In the genomic region with DNA sequence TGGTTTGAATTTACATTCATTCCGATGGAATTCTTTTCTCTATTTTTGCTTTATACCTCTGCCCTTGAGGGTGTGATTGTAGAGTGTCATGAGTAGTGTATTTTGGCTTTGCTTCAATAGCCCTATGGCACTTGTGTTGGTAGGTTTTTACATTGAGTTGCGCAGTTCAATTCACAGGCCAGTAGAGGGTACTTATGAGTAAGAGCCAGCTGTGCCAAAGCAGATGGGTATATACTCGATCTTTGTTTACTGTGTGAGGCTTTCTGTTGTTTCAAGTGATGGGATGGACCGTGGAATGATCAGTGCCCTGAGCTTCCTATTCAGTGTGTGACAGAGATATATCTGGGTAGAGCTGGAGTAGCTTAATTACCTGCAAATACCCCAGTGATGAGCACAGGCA, we compare ENCODE assay signal across 9 cellular contexts. TPM values are rescaled to one million over a fixed set of nuclear protein-coding genes. Genes with fewer than 3 reads are reported as not detected.
DNase-seq lines count a peak whose midpoint lies in the region; ATAC-seq, FAIRE-seq and TF ChIP-seq lines count a peak whose summit lies in the region.
"Had no signal": no experiment of that assay in that cellular context is flagged by ENCODE, and none has a peak within 500 bp of the region (broad histone marks: within the 10 kb centered on the region; RNA-seq: fewer than 3 reads in every experiment).

No MANE protein-coding gene starts in this region.

- H3K36me3 ChIP-seq in kidney (ENCODE audit: control insufficient read depth in 1 of 2, insufficient read depth in 2 of 2, low read length in 2 of 2) = no peaks in the 10 kb centered on the region
- H3K36me3 ChIP-seq: neutrophil had no signal

- H3K4me3 ChIP-seq in AG04449 (ENCODE audit: low read depth, low read length) (no peak overlapping the region), kidney (ENCODE audit: low read length in 2 of 2) (no peak overlapping the region)

- DNase-seq in AG04449 (ENCODE audit: low read depth, low spot score) = no peak
- DNase-seq in NCI-H774 (lab: John Stamatoyannopoulos, UW) = peak; percentile 56
- peak; percentile 43 to 47 for DNase-seq in erythroblast (lab: John Stamatoyannopoulos, UW)
- DNase-seq in NK-92 (lab: John Stamatoyannopoulos, UW; ENCODE audit: unreplicated experiment) = no peak
- no peak for DNase-seq in kidney
- no peak for DNase-seq in ecto neural progenitor cell (ENCODE audit: low spot score)

- no peaks in the 10 kb centered on the region for H3K9me3 ChIP-seq in kidney (ENCODE audit: control insufficient read depth in 1 of 2, low read length in 2 of 2)
- H3K9me3 ChIP-seq: neutrophil had no signal

- TF ChIP-seq CTCF in AG04449 (IDR thresholded peaks at IDR 0.05; ENCODE audit: insufficient read depth, low read length, missing control alignments) (peak; percentile 22), kidney (IDR thresholded peaks at IDR 0.05; ENCODE audit: borderline replicate concordance, extremely low read depth, insufficient read depth) (no peak)

- CTCF ChIA-PET in AG04449 (lab: Yijun Ruan, JAX) = interaction anchor here (13.7 kb wide), 1 partner anchor 240 kb away, joined by 263 read pairs; no protein-coding TSS in a partner anchor

- TF ChIP-seq POLR2A in erythroblast (IDR thresholded peaks at IDR 0.05; ENCODE audit: low read length) = no peak

- ATAC-seq in GM18861 (IDR thresholded peaks at IDR 0.05; ENCODE audit: unreplicated experiment) = peak; percentile 79
- no peak for ATAC-seq in HG02981 (IDR thresholded peaks at IDR 0.05; ENCODE audit: unreplicated experiment)

- no peak overlapping the region for H3K9ac ChIP-seq in kidney (ENCODE audit: low read length in 2 of 2)

- POLR2A ChIA-PET in AG04449 (lab: Yijun Ruan, JAX) = no interaction called here

- no peaks in the 10 kb centered on the region for H3K4me1 ChIP-seq in kidney (ENCODE audit: control insufficient read depth in 1 of 2, insufficient read depth in 1 of 2, low read depth in 1 of 2, low read length in 2 of 2)

- intact Hi-C loops in kidney (cut with DNase I) = no loop called here

- no peak for FAIRE-seq in kidney (lab: Jason Lieb, UNC)

- no peak overlapping the region for H3K27ac ChIP-seq in kidney (ENCODE audit: low read depth in 2 of 2, low read length in 2 of 2)
- H3K27ac ChIP-seq: neutrophil had no signal

RNA-seq across cellular contexts. Expression of a gene that starts 4.3 kb away (rescaled TPM):
- total RNA-seq in kidney = 61.8 TPM
- polyA plus RNA-seq in kidney (ENCODE audit: insufficient read depth, low read depth, low replicate concordance) = 187 TPM

Comparison
In these comparisons a context has a peak if more than half of its experiments do, and no peak if none do; other contexts are left out.
1. DNase-seq: peak in NCI-H774 (single experiment) and erythroblast (2 of 2); none in AG04449 (single experiment), NK-92 (single experiment), kidney (single experiment) and ecto neural progenitor cell (single experiment).